19 cellular contexts compared by ENCODE assay signal in genomic region chr7:157604661-157605381, GRCh38.
"Had no signal": no experiment of that assay in that cellular context is flagged by ENCODE, and none has a peak within 500 bp of the region (broad histone marks: within the 10 kb centered on the region; RNA-seq: fewer than 3 reads in every experiment).

No MANE protein-coding gene starts in this region.

- FAIRE-seq: colon, endothelial cell of umbilical vein, pancreas had no signal

- H3K9me3 ChIP-seq: pancreas, prostate gland, right lobe of liver, thoracic aorta, transverse colon had no signal

- H3K4me1 Mint-ChIP-seq: stimulated activated naive B cell treated with anti-CD40 and anti-IgM and Interleukin-4, amounts not matched to agents 10 μg/mL and 1 μg/mL and 100 μg/mL, for 72 hours; stimulated activated naive CD8-positive, alpha-beta T cell treated with anti-CD3 and anti-CD28 coated beads, Interleukin-15, amount 100 ng/mL, for 72 hours had no signal

- ATAC-seq: foreskin keratinocyte; left colon; naive thymus-derived CD4-positive, alpha-beta T cell; pancreas; right lobe of liver; stimulated activated naive B cell treated with anti-CD40 and anti-IgM and Interleukin-4, amounts not matched to agents 10 μg/mL and 1 μg/mL and 100 μg/mL, for 72 hours had no signal

- H3K9me3 Mint-ChIP-seq: dendritic cell treated with granulocyte-macrophage colony-stimulating factor and Interleukin-4, amounts not matched to agents 40 ng/mL and 50 ng/mL, for 4 days; nephron progenitor cell; stimulated activated naive B cell treated with anti-CD40 and anti-IgM and Interleukin-4, amounts not matched to agents 10 μg/mL and 1 μg/mL and 100 μg/mL, for 72 hours; stimulated activated naive CD8-positive, alpha-beta T cell treated with anti-CD3 and anti-CD28 coated beads, Interleukin-15, amount 100 ng/mL, for 72 hours had no signal

- H3K27me3 ChIP-seq: foreskin keratinocyte, hepatocyte, pancreas, right lobe of liver, transverse colon had no signal

- H3K36me3 Mint-ChIP-seq: naive thymus-derived CD4-positive, alpha-beta T cell; stimulated activated naive B cell treated with anti-CD40 and anti-IgM and Interleukin-4, amounts not matched to agents 10 μg/mL and 1 μg/mL and 100 μg/mL, for 72 hours had no signal

- H3K27ac Mint-ChIP-seq: dendritic cell treated with granulocyte-macrophage colony-stimulating factor and Interleukin-4, amounts not matched to agents 40 ng/mL and 50 ng/mL, for 4 days; naive thymus-derived CD4-positive, alpha-beta T cell; nephron progenitor cell; stimulated activated naive B cell treated with anti-CD40 and anti-IgM and Interleukin-4, amounts not matched to agents 10 μg/mL and 1 μg/mL and 100 μg/mL, for 72 hours; stimulated activated naive CD8-positive, alpha-beta T cell treated with anti-CD3 and anti-CD28 coated beads, Interleukin-15, amount 100 ng/mL, for 72 hours had no signal

- H3K4me3 Mint-ChIP-seq: dendritic cell treated with granulocyte-macrophage colony-stimulating factor and Interleukin-4, amounts not matched to agents 40 ng/mL and 50 ng/mL, for 4 days; naive thymus-derived CD4-positive, alpha-beta T cell; nephron progenitor cell; stimulated activated naive B cell treated with anti-CD40 and anti-IgM and Interleukin-4, amounts not matched to agents 10 μg/mL and 1 μg/mL and 100 μg/mL, for 72 hours; stimulated activated naive CD8-positive, alpha-beta T cell treated with anti-CD3 and anti-CD28 coated beads, Interleukin-15, amount 100 ng/mL, for 72 hours had no signal

- H3K4me3 ChIP-seq: hepatocyte, pancreas, prostate gland, right lobe of liver, thoracic aorta, transverse colon had no signal

- DNase-seq: erythroblast; foreskin keratinocyte; left colon; mammary epithelial cell; naive thymus-derived CD4-positive, alpha-beta T cell; nephron progenitor cell; pancreas; right lobe of liver; stimulated activated CD4-positive, alpha-beta T cell treated with anti-CD3 and anti-CD28 coated beads, Interleukin-2, amount 100 ng/mL, for 24 hours; stimulated activated CD4-positive, alpha-beta T cell treated with anti-CD3 and anti-CD28 coated beads, Interleukin-4, amount 100 ng/mL, for 4 hours; stimulated activated naive B cell treated with anti-CD40 and anti-IgM and Interleukin-4, amounts not matched to agents 10 μg/mL and 1 μg/mL and 100 μg/mL, for 72 hours; stimulated activated naive CD8-positive, alpha-beta T cell treated with anti-CD3 and anti-CD28 coated beads, Interleukin-15, amount 100 ng/mL, for 72 hours; transverse colon had no signal

- H3K27me3 Mint-ChIP-seq: stimulated activated naive CD8-positive, alpha-beta T cell treated with anti-CD3 and anti-CD28 coated beads, Interleukin-15, amount 100 ng/mL, for 72 hours had no signal

- H3K27ac ChIP-seq: foreskin keratinocyte, hepatocyte, pancreas, prostate gland, right lobe of liver, thoracic aorta, transverse colon had no signal

- H3K36me3 ChIP-seq: pancreas, prostate gland, right lobe of liver, thoracic aorta, transverse colon had no signal

- H3K4me1 ChIP-seq: foreskin keratinocyte, pancreas, prostate gland, right lobe of liver, transverse colon had no signal
